Comparison of ENCODE assay signal across 19 cellular contexts in the genomic region with DNA sequence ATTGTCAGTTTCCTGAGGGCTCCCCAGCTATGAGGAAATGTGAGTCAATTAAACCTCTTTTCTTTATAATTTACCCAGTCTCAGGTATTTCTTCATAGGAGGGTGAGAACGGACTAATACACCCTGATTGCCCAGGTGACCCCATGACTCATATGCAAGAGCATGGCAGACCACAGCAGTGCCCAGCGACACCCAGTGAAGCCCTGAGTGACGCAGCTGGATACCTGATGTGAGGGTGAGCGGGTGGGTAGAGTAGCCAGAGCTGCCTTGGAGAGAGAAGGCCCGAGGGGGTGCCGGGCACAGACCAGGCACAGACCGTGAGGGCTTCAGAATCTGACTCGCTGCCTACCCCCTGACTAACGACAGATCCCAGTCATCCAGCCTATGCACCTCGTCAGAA. TPM values are rescaled to one million over a fixed set of nuclear protein-coding genes. Genes with fewer than 3 reads are reported as not detected.
DNase-seq lines count a peak whose midpoint lies in the region; ATAC-seq, FAIRE-seq and TF ChIP-seq lines count a peak whose summit lies in the region.
"Had no signal": no experiment of that assay in that cellular context is flagged by ENCODE, and none has a peak within 500 bp of the region (broad histone marks: within the 10 kb centered on the region; RNA-seq: fewer than 3 reads in every experiment).

No MANE protein-coding gene starts in this region.

- H3K79me2 ChIP-seq in H1 (ENCODE audit: control insufficient read depth in 1 of 2, insufficient read depth in 2 of 2, low read length in 2 of 2) (peaks cover 0 to 41% of the 10 kb centered on the region in 2 experiments; a peak in 2 of 4 replicates), neural progenitor cell (ENCODE audit: low read depth) (no peaks in the 10 kb centered on the region)

- H3K4me1 ChIP-seq in CD4-positive, alpha-beta memory T cell (ENCODE audit: insufficient read depth, low read length), result peaks cover 3% of the 10 kb centered on the region
- H3K4me1 ChIP-seq in H1 (replicated peaks in 1 of 4; ENCODE audit: control insufficient read depth in 3 of 4, insufficient read depth in 4 of 4, low read length in 3 of 4), result peaks cover 8 to 43% (median 31%) of the 10 kb centered on the region in 4 experiments
- peaks cover 9% of the 10 kb centered on the region for H3K4me1 ChIP-seq in neural progenitor cell

- H3K27me3 Mint-ChIP-seq in CD4-positive, alpha-beta memory T cell, result peaks cover 31 to 35% of the 10 kb centered on the region in 2 donors
- peaks cover 68% of the 10 kb centered on the region for H3K27me3 Mint-ChIP-seq in neural progenitor cell (ENCODE audit: insufficient read depth, low read depth)
- peaks cover 58% of the 10 kb centered on the region for H3K27me3 Mint-ChIP-seq in chondrocyte (ENCODE audit: low read depth)

- no peak for ATAC-seq in GM21529 (IDR thresholded peaks at IDR 0.05; ENCODE audit: unreplicated experiment)

- peak overlapping the region; percentile 38 for H4K5ac ChIP-seq in H1 (ENCODE audit: insufficient read length, low read depth, low read length)

- DNase-seq in CD4-positive, alpha-beta memory T cell, result no peak
- DNase-seq in D341Med (ENCODE audit: low spot score) (peak; percentile 1), H1 (ENCODE audit: low read depth in 1 of 2, low spot score in 2 of 2) (no peak), neural progenitor cell (ENCODE audit: low spot score) (no peak), MV-4-11 (lab: John Stamatoyannopoulos, UW) (no peak), chondrocyte (ENCODE audit: low spot score) (no peak)
- DNase-seq: activated CD4-positive, alpha-beta T cell treated with anti-CD3 and anti-CD28 coated beads, Interleukin-2, amount 50 U/mL, for 1 hour; amygdala; NCI-H1436 treated with DMSO at 0.1 percent for 48 hours; NCI-H446 treated with DMSO at 0.1 percent for 48 hours; right cardiac atrium had no signal

- no peaks in the 10 kb centered on the region for H3K27me3 ChIP-seq in CD4-positive, alpha-beta memory T cell (ENCODE audit: insufficient read depth, low read length)
- peaks cover 12 to 40% (median 36%) of the 10 kb centered on the region in 4 experiments for H3K27me3 ChIP-seq in H1 (replicated peaks in 1 of 4; ENCODE audit: control insufficient read depth in 3 of 4, extremely low read depth in 1 of 4, insufficient read depth in 3 of 4, low read length in 3 of 4)
- peaks cover 91% of the 10 kb centered on the region for H3K27me3 ChIP-seq in neural progenitor cell

- no peak for FAIRE-seq in H1 (lab: Jason Lieb, UNC)
- FAIRE-seq: TTC549 had no signal

- H3K36me3 ChIP-seq in CD4-positive, alpha-beta memory T cell (ENCODE audit: insufficient read depth, low read length), result no peaks in the 10 kb centered on the region
- H3K36me3 ChIP-seq in H1 (ENCODE audit: control insufficient read depth in 2 of 4, insufficient read depth in 4 of 4, low read length in 3 of 4), result peaks cover 2 to 34% (median 18%) of the 10 kb centered on the region in 4 experiments; a peak in 7 of 8 replicates
- H3K36me3 ChIP-seq in neural progenitor cell, result no peaks in the 10 kb centered on the region
- H3K36me3 ChIP-seq: SJSA1 had no signal

- no peak for TF ChIP-seq EP300 in H1 (IDR thresholded peaks at IDR 0.05; ENCODE audit: borderline replicate concordance in 1 of 2, low read depth in 2 of 2, low read length in 2 of 2)

- peaks cover 13% of the 10 kb centered on the region for H3F3A ChIP-seq in neural progenitor cell (ENCODE audit: low read depth)

- peaks cover 0 to 11% (median 2%) of the 10 kb centered on the region in 8 donors for H3K9me3 Mint-ChIP-seq in CD4-positive, alpha-beta memory T cell
- H3K9me3 Mint-ChIP-seq in neural progenitor cell, result peaks cover 20% of the 10 kb centered on the region
- H3K9me3 Mint-ChIP-seq in chondrocyte (ENCODE audit: low read depth), result peaks cover 5% of the 10 kb centered on the region

- no peak overlapping the region for H3K27ac ChIP-seq in CD4-positive, alpha-beta memory T cell (ENCODE audit: low read depth, low read length)
- H3K27ac ChIP-seq in H1 (ENCODE audit: low read depth, low read length) (peak overlapping the region; percentile 51; the same call in 1 of the 2 replicates), neural progenitor cell (no peak overlapping the region)
- H3K27ac ChIP-seq: SJSA1 had no signal

- peak overlapping the region; percentile 95 for H3K4ac ChIP-seq in H1 (replicated peaks; ENCODE audit: insufficient read length, low read depth, low read length)

- POLR2A ChIA-PET in CD4-positive, alpha-beta memory T cell (lab: Charles Lee; ENCODE audit: partially characterized antibody), result no interaction called here
- POLR2A ChIA-PET in H1 (lab: Charles Lee; ENCODE audit: partially characterized antibody), result interaction anchor here (1.1 to 5.8 kb wide), 8 partner anchors 8 to 35 kb away, joined by 3 to 57 read pairs (median 6); no protein-coding TSS in a partner anchor

- H2BK120ac ChIP-seq in H1 (replicated peaks; ENCODE audit: low read depth, low read length), result peak overlapping the region; percentile 30

- H3K18ac ChIP-seq in H1 (ENCODE audit: extremely low read depth, low read length), result peak overlapping the region; percentile 99

- no peak overlapping the region for H3K9ac ChIP-seq in H1 (replicated peaks in 1 of 4; ENCODE audit: extremely low read depth in 1 of 4, low read depth in 3 of 4, low read length in 3 of 4)
- no peak overlapping the region for H3K9ac ChIP-seq in neural progenitor cell

- H2AFZ ChIP-seq in H1 (ENCODE audit: low read length), result no peak overlapping the region
- no peak overlapping the region for H2AFZ ChIP-seq in neural progenitor cell (replicated peaks)

- no peak overlapping the region for H3K4me3 ChIP-seq in CD4-positive, alpha-beta memory T cell (ENCODE audit: low read length in 2 of 2)
- peak overlapping the region in 2 of 4 experiments; percentile 2 to 76; a peak in 1 of 8 replicates for H3K4me3 ChIP-seq in H1 (ENCODE audit: extremely low read depth in 1 of 4, insufficient read depth in 2 of 4, low read depth in 3 of 4, low read length in 4 of 4)
- H3K4me3 ChIP-seq in neural progenitor cell, result no peak overlapping the region
- H3K4me3 ChIP-seq: SJSA1 had no signal

- H3K79me1 ChIP-seq in H1 (ENCODE audit: low read depth, low read length), result peaks cover 4% of the 10 kb centered on the region

- H4K8ac ChIP-seq in H1 (ENCODE audit: extremely low read depth, insufficient read depth, low read length), result no peak overlapping the region

- no peak for TF ChIP-seq POLR2A in H1 (IDR thresholded peaks at IDR 0.05; ENCODE audit: control extremely low read depth in 1 of 2, low read depth in 2 of 2, low read length in 2 of 2)

- peak overlapping the region in 1 of 7 donors; percentile 29 for H3K27ac Mint-ChIP-seq in CD4-positive, alpha-beta memory T cell
- H3K27ac Mint-ChIP-seq in neural progenitor cell, result no peak overlapping the region
- no peak overlapping the region for H3K27ac Mint-ChIP-seq in chondrocyte (ENCODE audit: unreplicated experiment)

- H2BK12ac ChIP-seq in H1 (ENCODE audit: low read depth, low read length), result peak overlapping the region; percentile 98

- peak overlapping the region; percentile 25 for H2BK20ac ChIP-seq in H1 (ENCODE audit: low read length)

- intact Hi-C loops in CD4-positive, alpha-beta memory T cell (cut with micrococcal nuclease), result no loop called here

- peaks cover 5 to 23% (median 12%) of the 10 kb centered on the region in 4 donors for H3K4me1 Mint-ChIP-seq in CD4-positive, alpha-beta memory T cell
- H3K4me1 Mint-ChIP-seq in neural progenitor cell, result peaks cover 14% of the 10 kb centered on the region
- H3K4me1 Mint-ChIP-seq in chondrocyte (ENCODE audit: low read depth), result peaks cover 14% of the 10 kb centered on the region

- H3K9me3 ChIP-seq in CD4-positive, alpha-beta memory T cell (ENCODE audit: control insufficient read depth in 1 of 2, low read length in 2 of 2), result no peaks in the 10 kb centered on the region
- no peaks in the 10 kb centered on the region for H3K9me3 ChIP-seq in H1 (ENCODE audit: insufficient read depth in 2 of 2, low read depth in 1 of 2, low read length in 1 of 2)
- peaks cover 5% of the 10 kb centered on the region for H3K9me3 ChIP-seq in neural progenitor cell (ENCODE audit: low read depth)

- TF ChIP-seq CTCF in H1 (IDR thresholded peaks at IDR 0.05; ENCODE audit: control extremely low read depth in 1 of 3, insufficient read depth in 1 of 3, low read depth in 1 of 3, low read length in 3 of 3) (no peak), neural progenitor cell (IDR thresholded peaks at IDR 0.05) (no peak), chondrocyte (IDR thresholded peaks at IDR 0.05) (no peak)

- WGBS in H1 (ENCODE audit: extremely low coverage in 1 of 2, insufficient coverage in 1 of 2, insufficient read length in 1 of 2, insufficient replicate concordance in 2 of 2, low coverage in 1 of 2, low lambda C conversion rate in 2 of 2, missing lambda C conversion rate in 1 of 2), 2 experiments, result 70% methylated on average over 10 of the region's 10 CpGs; no CpG with 5 or more reads in 1 of the 2 experiments

- H4K20me1 ChIP-seq in H1 (replicated peaks in 1 of 2; ENCODE audit: control insufficient read depth in 1 of 2, insufficient read depth in 2 of 2, low read length in 2 of 2), result peaks cover 2 to 10% of the 10 kb centered on the region in 2 experiments
- peaks cover 8% of the 10 kb centered on the region for H4K20me1 ChIP-seq in neural progenitor cell (ENCODE audit: low read depth)

- no peak overlapping the region for H3K14ac ChIP-seq in H1 (ENCODE audit: insufficient read length)

- H2BK5ac ChIP-seq in H1 (ENCODE audit: low read depth, low read length), result peak overlapping the region; percentile 38; the same call in 1 of the 2 replicates

- H2BK15ac ChIP-seq in H1 (ENCODE audit: low read length), result 0 out of 2 replicates have a peak overlapping the region, but pooled peaks have one; percentile 72

- peaks cover 23% of the 10 kb centered on the region; the same call in 1 of the 2 replicates for H3K23me2 ChIP-seq in H1 (ENCODE audit: low read depth, low read length)

- H3K36me3 Mint-ChIP-seq in CD4-positive, alpha-beta memory T cell, result no peaks in the 10 kb centered on the region
- H3K36me3 Mint-ChIP-seq in neural progenitor cell (peaks cover 7% of the 10 kb centered on the region), chondrocyte (ENCODE audit: low read depth) (peaks cover 7% of the 10 kb centered on the region)

- H4K91ac ChIP-seq in H1 (replicated peaks; ENCODE audit: insufficient read length, low read length), result peak overlapping the region; percentile 96

- TF ChIP-seq RAD21 in H1 (IDR thresholded peaks at IDR 0.05 in 1 of 2, conservative IDR thresholded peaks at IDR 0.05 in 1 of 2; ENCODE audit: low read depth in 2 of 2, low read length in 2 of 2), result no peak

- peak overlapping the region; percentile 97 for H2AK5ac ChIP-seq in H1 (ENCODE audit: low read depth, low read length)

- CTCF ChIA-PET in CD4-positive, alpha-beta memory T cell (lab: Charles Lee; ENCODE audit: partially characterized antibody), result no interaction called here
- CTCF ChIA-PET in H1 (lab: Charles Lee; ENCODE audit: partially characterized antibody), result interaction anchor here (1.3 to 9.8 kb wide), 6 partner anchors 8 to 56 kb away, joined by 6 to 80 read pairs (median 7); no protein-coding TSS in a partner anchor

- peak overlapping the region; percentile 71 for H3K56ac ChIP-seq in H1 (replicated peaks; ENCODE audit: insufficient read length, low read depth, low read length)

- H3K4me3 Mint-ChIP-seq in CD4-positive, alpha-beta memory T cell, result peak overlapping the region in 7 of 8 donors; percentile 29 to 75 (median 57)
- H3K4me3 Mint-ChIP-seq in neural progenitor cell, result peak overlapping the region; percentile 32
- H3K4me3 Mint-ChIP-seq in chondrocyte (ENCODE audit: unreplicated experiment), result no peak overlapping the region

- no peak overlapping the region for H3K23ac ChIP-seq in H1 (ENCODE audit: insufficient read length)

- H3K4me2 ChIP-seq in H1 (ENCODE audit: insufficient read depth in 1 of 2, low read depth in 2 of 2, low read length in 2 of 2), result peak overlapping the region; percentile 39 to 77; a peak in 3 of 4 replicates
- H3K4me2 ChIP-seq in neural progenitor cell, result no peak overlapping the region

RNA-seq across cellular contexts. Expression of a gene that starts 15.4 kb away (rescaled TPM):
- total RNA-seq in CD4-positive, alpha-beta memory T cell, result not detected
- polyA plus RNA-seq in CD4-positive, alpha-beta memory T cell, result not detected
- 0.56 and 0.75 TPM in 2 replicates for total RNA-seq in H1 (2021; fragmentation: NEBNext Ultra II Directional; extraction: Animal tissue kit (Norgen Biotek cat#: 25700))
- polyA plus RNA-seq in H1 (2011; rRNA removed), result 2.1 and 3.2 TPM in 2 replicates
- 1.2 TPM for polyA plus RNA-seq in H1 (2011; cell fraction: cytosol; rRNA removed)
- 2.3 TPM for polyA plus RNA-seq in H1 (2011; cell fraction: nucleus; rRNA removed)
- polyA plus RNA-seq in H1 (2012, experiment 1 of 2), result 1.1 to 3.0 TPM (median 2.2 TPM) in 4 replicates
- 1.0 TPM for polyA plus RNA-seq in H1 (2012, experiment 2 of 2)
- polyA plus RNA-seq in H1 (2013, experiment 1 of 2), result 1.4 TPM
- 1.1 TPM for polyA plus RNA-seq in H1 (2013, experiment 2 of 2)
- 0.44 and 0.57 TPM in 2 replicates for polyA minus RNA-seq in H1 (2011; rRNA and poly(A)+ RNA removed)
- 0.88 TPM for polyA minus RNA-seq in H1 (2011; cell fraction: cytosol; rRNA and poly(A)+ RNA removed)
- 0.70 TPM for polyA minus RNA-seq in H1 (2011; cell fraction: nucleus; rRNA and poly(A)+ RNA removed)
- total RNA-seq in neural progenitor cell (ENCODE audit: low replicate concordance), result not detected in 2 replicates
- total RNA-seq in chondrocyte, result not detected in 3 replicates
- total RNA-seq: cerebellum, fibroblast of villous mesenchyme, HT-29, liver, right cardiac atrium had no signal
- polyA plus RNA-seq: liver, neural cell, right cardiac atrium had no signal

RNA-seq across cellular contexts. Expression of a gene that starts 33.9 kb away (rescaled TPM):
- not detected for total RNA-seq in CD4-positive, alpha-beta memory T cell
- polyA plus RNA-seq in CD4-positive, alpha-beta memory T cell, result not detected
- total RNA-seq in H1 (2021; fragmentation: NEBNext Ultra II Directional; extraction: Animal tissue kit (Norgen Biotek cat#: 25700)), result not detected in 2 replicates
- polyA plus RNA-seq in H1 (2011; rRNA removed), result not detected in 2 replicates
- not detected for polyA plus RNA-seq in H1 (2011; cell fraction: cytosol; rRNA removed)
- not detected for polyA plus RNA-seq in H1 (2011; cell fraction: nucleus; rRNA removed)
- polyA plus RNA-seq in H1 (2012, experiment 1 of 2), result not detected in 4 replicates
- not detected for polyA plus RNA-seq in H1 (2012, experiment 2 of 2)
- polyA plus RNA-seq in H1 (2013, experiment 1 of 2), result not detected
- polyA plus RNA-seq in H1 (2013, experiment 2 of 2), result not detected
- not detected in 2 replicates for polyA minus RNA-seq in H1 (2011; rRNA and poly(A)+ RNA removed)
- polyA minus RNA-seq in H1 (2011; cell fraction: cytosol; rRNA and poly(A)+ RNA removed), result not detected
- polyA minus RNA-seq in H1 (2011; cell fraction: nucleus; rRNA and poly(A)+ RNA removed), result not detected
- total RNA-seq in neural progenitor cell (ENCODE audit: low replicate concordance) (not detected in 2 replicates), chondrocyte (not detected in 3 replicates)
- total RNA-seq: cerebellum, fibroblast of villous mesenchyme, HT-29, liver, right cardiac atrium, SJSA1 had no signal
- polyA plus RNA-seq: neural cell, right cardiac atrium had no signal

RNA-seq across cellular contexts. Expression of a gene that starts 43.5 kb away (rescaled TPM):
- total RNA-seq in CD4-positive, alpha-beta memory T cell, result not detected
- not detected for polyA plus RNA-seq in CD4-positive, alpha-beta memory T cell
- total RNA-seq in H1 (2021; fragmentation: NEBNext Ultra II Directional; extraction: Animal tissue kit (Norgen Biotek cat#: 25700)), result 0.15 TPM in 1 of 2 replicates, not detected in the other
- polyA plus RNA-seq in H1 (2011; rRNA removed), result 0.15 and 0.20 TPM in 2 replicates
- 0.06 TPM for polyA plus RNA-seq in H1 (2011; cell fraction: cytosol; rRNA removed)
- polyA plus RNA-seq in H1 (2011; cell fraction: nucleus; rRNA removed), result 0.19 TPM
- 0.28 to 0.85 TPM (median 0.65 TPM) in 4 replicates for polyA plus RNA-seq in H1 (2012, experiment 1 of 2)
- 0.07 TPM for polyA plus RNA-seq in H1 (2012, experiment 2 of 2)
- 0.12 TPM for polyA plus RNA-seq in H1 (2013, experiment 1 of 2)
- polyA plus RNA-seq in H1 (2013, experiment 2 of 2), result 0.06 TPM
- 0.06 and 0.07 TPM in 2 replicates for polyA minus RNA-seq in H1 (2011; rRNA and poly(A)+ RNA removed)
- not detected for polyA minus RNA-seq in H1 (2011; cell fraction: cytosol; rRNA and poly(A)+ RNA removed)
- polyA minus RNA-seq in H1 (2011; cell fraction: nucleus; rRNA and poly(A)+ RNA removed), result not detected
- total RNA-seq in neural progenitor cell (ENCODE audit: low replicate concordance) (not detected in 2 replicates), chondrocyte (not detected in 3 replicates)
- total RNA-seq: cerebellum, fibroblast of villous mesenchyme, liver, right cardiac atrium had no signal
- polyA plus RNA-seq: liver, neural cell, right cardiac atrium had no signal
